In the genomic region with DNA sequence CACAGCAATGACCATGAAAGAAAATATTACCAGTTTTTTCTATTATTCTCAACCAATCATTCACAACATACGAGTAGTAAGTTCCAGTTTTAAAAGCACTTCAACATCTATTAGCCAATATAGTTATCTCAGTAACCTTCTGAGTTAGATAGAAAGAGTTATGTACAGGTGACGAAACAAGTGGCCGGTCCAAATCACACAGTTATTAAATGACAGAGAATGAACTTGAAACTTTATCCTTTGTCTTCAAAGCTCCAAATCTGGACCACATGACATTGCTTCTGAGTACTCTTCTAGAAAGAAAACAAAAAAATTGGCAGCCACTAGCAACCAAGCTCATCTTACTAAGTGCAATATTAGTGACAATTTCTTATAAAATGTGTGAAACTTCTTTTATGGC, we compare ENCODE assay signal across 29 cellular contexts.
"Had no signal": no experiment of that assay in that cellular context is flagged by ENCODE, and none has a peak within 500 bp of the region (broad histone marks: within the 10 kb centered on the region; RNA-seq: fewer than 3 reads in every experiment).

No MANE protein-coding gene starts in this region.

- H3K27ac ChIP-seq: adrenal gland, body of pancreas, esophagus muscularis mucosa, foreskin keratinocyte, gastrocnemius medialis, heart left ventricle had no signal

- H3K9me3 ChIP-seq: adrenal gland, body of pancreas, esophagus muscularis mucosa, gastrocnemius medialis, heart left ventricle had no signal

- H3K36me3 ChIP-seq: adrenal gland, esophagus muscularis mucosa, gastrocnemius medialis, heart left ventricle had no signal

- ATAC-seq: activated naive CD8-positive, alpha-beta T cell treated with anti-CD3 and anti-CD28 coated beads, Interleukin-2, amount 50 U/mL, for 24 hours; body of pancreas; effector memory CD8-positive, alpha-beta T cell; foreskin keratinocyte; heart left ventricle; WTC11 had no signal

- H3K4me1 ChIP-seq: adrenal gland, body of pancreas, foreskin keratinocyte had no signal

- H3K4me3 ChIP-seq: adrenal gland, body of pancreas, esophagus muscularis mucosa, gastrocnemius medialis, heart left ventricle had no signal

- DNase-seq: activated CD4-positive, alpha-beta memory T cell treated with anti-CD3 and anti-CD28 coated beads, Interleukin-2, amount 10 ng/mL, durations not matched to agents 7 days and 5 days; activated CD4-positive, alpha-beta T cell treated with anti-CD3 and anti-CD28 coated beads for 1 hour; activated CD4-positive, alpha-beta T cell treated with anti-CD3 and anti-CD28 coated beads for 4 hours; activated CD4-positive, alpha-beta T cell treated with anti-CD3 and anti-CD28 coated beads, Interleukin-2, amount 10 ng/mL, durations not matched to agents 7 days and 5 days; activated CD4-positive, alpha-beta T cell treated with anti-CD3 and anti-CD28 coated beads, Interleukin-2, amount 50 U/mL, for 4 hours; activated CD8-positive, alpha-beta memory T cell treated with anti-CD3 and anti-CD28 coated beads, Interleukin-2, amount 50 U/mL, for 48 hours; activated effector memory CD4-positive, alpha-beta T cell treated with anti-CD3 and anti-CD28 coated beads, Interleukin-2, amount 50 U/mL, for 16 hours; activated naive CD4-positive, alpha-beta T cell treated with anti-CD3 and anti-CD28 coated beads for 36 hours; activated naive CD8-positive, alpha-beta T cell treated with anti-CD3 and anti-CD28 coated beads for 36 hours; activated naive CD8-positive, alpha-beta T cell treated with anti-CD3 and anti-CD28 coated beads, Interleukin-2, amount 50 U/mL, for 24 hours; activated T-cell treated with anti-CD3 and anti-CD28 coated beads for 4 hours; activated T-cell treated with anti-CD3 and anti-CD28 coated beads, Interleukin-2, amount 50 U/mL, for 24 hours; adrenal gland; amygdala; aorta; body of pancreas; caudate nucleus; cortex of kidney; dermis blood vessel endothelial cell; effector CD4-positive, alpha-beta T cell; effector memory CD8-positive, alpha-beta T cell; erythroblast; foreskin keratinocyte; gastrocnemius medialis; glutamatergic neuron; heart left ventricle; T-helper 2 cell had no signal

- H3K27me3 ChIP-seq: adrenal gland, body of pancreas, esophagus muscularis mucosa, gastrocnemius medialis, heart left ventricle had no signal
